1 cellular context compared by ENCODE assay signal in the genomic region with DNA sequence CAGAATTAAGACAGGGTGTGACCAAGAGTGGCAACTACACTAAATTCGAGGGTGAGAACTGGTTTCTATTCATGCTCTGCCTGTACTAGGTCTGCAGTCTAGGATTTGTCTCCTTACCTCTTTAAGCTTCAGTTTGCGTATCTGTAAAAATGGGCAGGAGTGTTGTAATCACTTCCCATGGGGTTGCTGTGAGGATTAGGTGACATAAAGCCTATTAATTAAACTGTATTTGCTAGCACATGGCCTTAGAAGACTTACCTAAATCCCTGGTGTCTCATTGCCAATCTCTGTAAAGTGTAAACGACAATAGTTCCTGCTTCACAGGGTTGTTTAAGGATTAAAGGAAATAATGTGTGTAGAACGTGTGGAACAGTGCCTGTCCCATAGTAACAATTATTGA.
TF ChIP-seq lines count a peak whose summit lies in the region.

No MANE protein-coding gene starts in this region.

TF ChIP-seq in IMR-90, 13 proteins besides CTCF, POLR2A, EP300 and RAD21 (continued from another document):
- TF ChIP-seq, protein P1, sequence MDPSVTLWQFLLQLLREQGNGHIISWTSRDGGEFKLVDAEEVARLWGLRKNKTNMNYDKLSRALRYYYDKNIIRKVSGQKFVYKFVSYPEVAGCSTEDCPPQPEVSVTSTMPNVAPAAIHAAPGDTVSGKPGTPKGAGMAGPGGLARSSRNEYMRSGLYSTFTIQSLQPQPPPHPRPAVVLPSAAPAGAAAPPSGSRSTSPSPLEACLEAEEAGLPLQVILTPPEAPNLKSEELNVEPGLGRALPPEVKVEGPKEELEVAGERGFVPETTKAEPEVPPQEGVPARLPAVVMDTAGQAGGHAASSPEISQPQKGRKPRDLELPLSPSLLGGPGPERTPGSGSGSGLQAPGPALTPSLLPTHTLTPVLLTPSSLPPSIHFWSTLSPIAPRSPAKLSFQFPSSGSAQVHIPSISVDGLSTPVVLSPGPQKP (IDR thresholded peaks at IDR 0.05; ENCODE audit: borderline replicate concordance, low read depth, low read length): no peak
- no peak for TF ChIP-seq FOS (IDR thresholded peaks at IDR 0.05; ENCODE audit: low read depth, low read length)
TF ChIP-seq in IMR-90: peak in this region for 0.
